22 cellular contexts compared by ENCODE assay signal in the genomic region with DNA sequence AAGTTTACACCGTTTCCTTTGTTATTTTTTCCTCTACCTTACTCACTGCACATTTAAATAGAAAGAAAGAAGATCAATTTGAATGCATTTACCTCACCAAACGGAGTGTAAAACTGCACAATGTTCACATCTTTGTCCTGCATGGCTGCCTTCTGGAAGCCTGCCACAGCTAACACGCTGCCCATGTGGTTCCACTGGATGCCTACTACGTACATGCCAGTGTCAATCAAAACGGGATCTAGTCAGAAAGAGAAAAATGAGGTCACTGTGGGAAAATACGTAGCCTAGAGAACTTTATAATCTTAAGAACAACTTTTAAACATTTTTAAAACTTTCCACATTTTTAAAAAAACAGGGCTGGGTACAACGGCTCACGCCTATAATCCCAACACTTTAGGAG. TPM values are rescaled to one million over a fixed set of nuclear protein-coding genes. Genes with fewer than 3 reads are reported as not detected.
"Had no signal": no experiment of that assay in that cellular context is flagged by ENCODE, and none has a peak within 500 bp of the region (broad histone marks: within the 10 kb centered on the region; RNA-seq: fewer than 3 reads in every experiment).

No MANE protein-coding gene starts in this region.

- H3K9me3 ChIP-seq: breast epithelium had no signal

- H3K4me3 Mint-ChIP-seq: activated CD4-positive, alpha-beta memory T cell treated with anti-CD3 and anti-CD28 coated beads for 36 hours; activated CD4-positive, alpha-beta T cell treated with anti-CD3 and anti-CD28 coated beads, Interleukin-2, amount 10 ng/mL, durations not matched to agents 7 days and 5 days; activated naive CD4-positive, alpha-beta T cell treated with anti-CD3 and anti-CD28 coated beads, Interleukin-2, amount 10 ng/mL, durations not matched to agents 7 days and 5 days; activated naive CD8-positive, alpha-beta T cell treated with anti-CD3 and anti-CD28 coated beads for 36 hours; activated T-cell treated with anti-CD3 and anti-CD28 coated beads, Interleukin-2, amount 50 U/mL, for 4 hours; activated T-helper 17 cell treated with anti-CD3 and anti-CD28 coated beads, Interleukin-2, amount 50 U/mL, for 72 hours; T-helper 17 cell; WTC11 had no signal

- H3K4me1 ChIP-seq: breast epithelium had no signal

- H3K4me3 ChIP-seq: breast epithelium had no signal

- H3K27me3 Mint-ChIP-seq: activated CD4-positive, alpha-beta memory T cell treated with anti-CD3 and anti-CD28 coated beads for 36 hours; activated CD4-positive, alpha-beta T cell treated with anti-CD3 and anti-CD28 coated beads, Interleukin-2, amount 10 ng/mL, durations not matched to agents 7 days and 5 days; activated naive CD4-positive, alpha-beta T cell treated with anti-CD3 and anti-CD28 coated beads, Interleukin-2, amount 10 ng/mL, durations not matched to agents 7 days and 5 days; activated naive CD8-positive, alpha-beta T cell treated with anti-CD3 and anti-CD28 coated beads for 36 hours; activated T-helper 17 cell treated with anti-CD3 and anti-CD28 coated beads, Interleukin-2, amount 50 U/mL, for 72 hours; T-helper 17 cell had no signal

- H3K4me1 Mint-ChIP-seq: activated T-helper 17 cell treated with anti-CD3 and anti-CD28 coated beads, Interleukin-2, amount 50 U/mL, for 72 hours; WTC11 had no signal

- ATAC-seq: activated T-cell treated with anti-CD3 and anti-CD28 coated beads, Interleukin-2, amount 50 U/mL, for 4 hours; activated T-helper 17 cell treated with anti-CD3 and anti-CD28 coated beads, Interleukin-2, amount 50 U/mL, for 72 hours; T-helper 17 cell; WTC11 had no signal

- DNase-seq: activated CD4-positive, alpha-beta memory T cell treated with anti-CD3 and anti-CD28 coated beads for 36 hours; activated CD4-positive, alpha-beta T cell treated with anti-CD3 and anti-CD28 coated beads, Interleukin-2, amount 10 ng/mL, durations not matched to agents 7 days and 5 days; activated CD4-positive, CD25-positive, alpha-beta regulatory T cell treated with anti-CD3 and anti-CD28 coated beads, Interleukin-2, amount 50 U/mL, for 72 hours; activated CD8-positive, alpha-beta memory T cell treated with anti-CD3 and anti-CD28 coated beads for 24 hours; activated gamma-delta T cell treated with Interleukin-2 at 50 U/mL for 16 hours; activated naive CD4-positive, alpha-beta T cell treated with anti-CD3 and anti-CD28 coated beads, Interleukin-2, amount 10 ng/mL, durations not matched to agents 7 days and 5 days; activated naive CD8-positive, alpha-beta T cell treated with anti-CD3 and anti-CD28 coated beads for 36 hours; activated T-cell treated with anti-CD3 and anti-CD28 coated beads, Interleukin-2, amount 50 U/mL, for 4 hours; caudate nucleus; NCI-H1105; NCI-H1436; NCI-H187 treated with DMSO at 0.1 percent for 48 hours; NCI-H2081 treated with DMSO at 0.1 percent for 48 hours; NCI-H524 treated with DMSO at 0.1 percent for 48 hours; NCI-H748 treated with DMSO at 0.1 percent for 48 hours; SIG-M5; T-helper 17 cell; T-helper 9 cell had no signal

- H3K9me3 Mint-ChIP-seq: activated CD4-positive, alpha-beta memory T cell treated with anti-CD3 and anti-CD28 coated beads for 36 hours; activated CD4-positive, alpha-beta T cell treated with anti-CD3 and anti-CD28 coated beads, Interleukin-2, amount 10 ng/mL, durations not matched to agents 7 days and 5 days; activated naive CD4-positive, alpha-beta T cell treated with anti-CD3 and anti-CD28 coated beads, Interleukin-2, amount 10 ng/mL, durations not matched to agents 7 days and 5 days; activated naive CD8-positive, alpha-beta T cell treated with anti-CD3 and anti-CD28 coated beads for 36 hours; activated T-cell treated with anti-CD3 and anti-CD28 coated beads, Interleukin-2, amount 50 U/mL, for 4 hours; activated T-helper 17 cell treated with anti-CD3 and anti-CD28 coated beads, Interleukin-2, amount 50 U/mL, for 72 hours; WTC11 had no signal

- H3K27ac Mint-ChIP-seq: activated CD4-positive, alpha-beta memory T cell treated with anti-CD3 and anti-CD28 coated beads for 36 hours; activated CD4-positive, alpha-beta T cell treated with anti-CD3 and anti-CD28 coated beads, Interleukin-2, amount 10 ng/mL, durations not matched to agents 7 days and 5 days; activated naive CD4-positive, alpha-beta T cell treated with anti-CD3 and anti-CD28 coated beads, Interleukin-2, amount 10 ng/mL, durations not matched to agents 7 days and 5 days; activated naive CD8-positive, alpha-beta T cell treated with anti-CD3 and anti-CD28 coated beads for 36 hours; activated T-helper 17 cell treated with anti-CD3 and anti-CD28 coated beads, Interleukin-2, amount 50 U/mL, for 72 hours; T-helper 17 cell; WTC11 had no signal

- H3K36me3 ChIP-seq: breast epithelium had no signal

RNA-seq across cellular contexts. Expression of a gene that starts 39.0 kb away (rescaled TPM):
- total RNA-seq: activated CD4-positive, alpha-beta memory T cell treated with anti-CD3 and anti-CD28 coated beads for 36 hours; activated CD4-positive, alpha-beta T cell treated with anti-CD3 and anti-CD28 coated beads, Interleukin-2, amount 10 ng/mL, durations not matched to agents 7 days and 5 days; activated naive CD8-positive, alpha-beta T cell treated with anti-CD3 and anti-CD28 coated beads for 36 hours; activated T-cell treated with anti-CD3 and anti-CD28 coated beads, Interleukin-2, amount 50 U/mL, for 4 hours; activated T-helper 17 cell treated with anti-CD3 and anti-CD28 coated beads, Interleukin-2, amount 50 U/mL, for 72 hours; OCI-LY7; T-helper 17 cell had no signal
